8 cellular contexts compared by ENCODE assay signal in genomic region chr22:16146916-16147315, GRCh38.
DNase-seq lines count a peak whose midpoint lies in the region; ATAC-seq, FAIRE-seq and TF ChIP-seq lines count a peak whose summit lies in the region.
"Not testable (repeated sequence)": the region's sequence is repeated elsewhere in the genome, so short reads cannot be mapped to it uniquely, and the experiment has no call there.

No MANE protein-coding gene starts in this region.

- not testable (repeated sequence) for TF ChIP-seq CTCF in Calu3 (IDR thresholded peaks at IDR 0.05; ENCODE audit: unreplicated experiment); PC-3 (conservative IDR thresholded peaks at IDR 0.05; ENCODE audit: low read depth, low read length); colonic mucosa (IDR thresholded peaks at IDR 0.05)
- TF ChIP-seq CTCF in VCaP (conservative IDR thresholded peaks at IDR 0.05) (peak; percentile 54), HepG2 (CRISPR knock-in tag; IDR thresholded peaks at IDR 0.05) (peak; percentile 57), testis (IDR thresholded peaks at IDR 0.05) (peak in 1 of 3 experiments; percentile 17)

- in situ Hi-C loops in HepG2 (cut with HindIII; ENCODE audit: extremely low pct_ligation_motif_present, low pct_unique_long_range_greater_than_20kb) = not testable (repeated sequence)

- not testable (repeated sequence) for H3K4me3 Mint-ChIP-seq in Calu3 (ENCODE audit: low read depth, unreplicated experiment)

- not testable (repeated sequence) for H4K20me1 ChIP-seq in PC-3 (ENCODE audit: low read length); HepG2 (ENCODE audit: insufficient read depth, low read length)

- WGBS in HepG2 (ENCODE audit: low lambda C conversion rate) = 5% methylated on average over 2 of the region's 2 CpGs
- 30 to 43% methylated on average over 2 of the region's 2 CpGs for WGBS in testis, 2 donors

- TF ChIP-seq POLR2A in HepG2 (IDR thresholded peaks at IDR 0.05; ENCODE audit: insufficient read depth in 1 of 2, low read depth in 2 of 2, low read length in 2 of 2); testis (IDR thresholded peaks at IDR 0.05): not testable (repeated sequence)

- not testable (repeated sequence) for H3K9me2 ChIP-seq in PC-3 (replicated peaks; ENCODE audit: low read length)

- H3K27ac Mint-ChIP-seq in Calu3 (ENCODE audit: unreplicated experiment) = not testable (repeated sequence)

- H2AFZ ChIP-seq in PC-3 (ENCODE audit: low read length); HepG2 (ENCODE audit: low read length): not testable (repeated sequence)

- not testable (repeated sequence) for H3K9me3 Mint-ChIP-seq in Calu3 (ENCODE audit: low read depth, unreplicated experiment)

- not testable (repeated sequence) for H3K4me3 ChIP-seq in PC-3 (ENCODE audit: low read length); colonic mucosa; HepG2 (replicated peaks in 1 of 3; ENCODE audit: insufficient read depth in 1 of 3, low read depth in 2 of 3, low read length in 3 of 3); testis

- DNase-seq in Calu3 (peak; percentile 2), HT1080 (ENCODE audit: low read depth) (peak; percentile 15), NCI-H1417 (lab: John Stamatoyannopoulos, UW) (peak in 2 of 3 experiments; percentile 1 to 25), PC-3 (peak; percentile 5), colonic mucosa (peak; percentile 20), testis (peak; percentile 50)
- not testable (repeated sequence) for DNase-seq in HepG2 (ENCODE audit: low spot score)

- not testable (repeated sequence) for H3K36me3 Mint-ChIP-seq in Calu3 (ENCODE audit: insufficient read depth, unreplicated experiment)

- FAIRE-seq in HepG2 (lab: Jason Lieb, UNC) = not testable (repeated sequence)

- not testable (repeated sequence) for TF ChIP-seq RAD21 in HepG2 (CRISPR knock-in tag; IDR thresholded peaks at IDR 0.05)

- ATAC-seq in PC-3, HepG2: not testable (repeated sequence)

- not testable (repeated sequence) for H3K9ac ChIP-seq in PC-3 (ENCODE audit: low read length); colonic mucosa (ENCODE audit: low read depth in 2 of 2, low read length in 2 of 2); HepG2 (ENCODE audit: insufficient read depth, low read depth, low read length)

- CTCF ChIA-PET in Calu3 (lab: Charles Lee); PC-3 (lab: Charles Lee); HepG2 (lab: Yijun Ruan, JAX; ENCODE audit: low intra/inter-chr PET ratio, low total read pairs): not testable (repeated sequence)

- POLR2A ChIA-PET in PC-3 (lab: Charles Lee; ENCODE audit: unreplicated experiment); HepG2 (lab: Yijun Ruan, JAX): not testable (repeated sequence)

- not testable (repeated sequence) for H3K4me1 Mint-ChIP-seq in Calu3 (ENCODE audit: low read depth, unreplicated experiment)

- not testable (repeated sequence) for H3K27me3 Mint-ChIP-seq in Calu3 (ENCODE audit: unreplicated experiment)

- H3K36me3 ChIP-seq in PC-3 (ENCODE audit: low read depth, low read length); colonic mucosa; HepG2 (replicated peaks in 1 of 2; ENCODE audit: control insufficient read depth in 1 of 2, insufficient read depth in 2 of 2, low read length in 2 of 2); testis (ENCODE audit: low read depth, missing control alignments): not testable (repeated sequence)

- TF ChIP-seq EP300 in HepG2 (IDR thresholded peaks at IDR 0.05; ENCODE audit: low read depth in 2 of 2, low read length in 2 of 2); HepG2 (CRISPR knock-in tag; IDR thresholded peaks at IDR 0.05; ENCODE audit: borderline replicate concordance): not testable (repeated sequence)

- H3K9me3 ChIP-seq in PC-3 (ENCODE audit: low read length); colonic mucosa; HepG2 (ENCODE audit: low read length); testis: not testable (repeated sequence)

- H3F3A ChIP-seq in PC-3 (ENCODE audit: low read length, unreplicated experiment) = not testable (repeated sequence)

- not testable (repeated sequence) for H3K27ac ChIP-seq in PC-3 (ENCODE audit: low read length); VCaP; colonic mucosa; HepG2 (ENCODE audit: extremely low read length, insufficient read depth, low read length); testis

- not testable (repeated sequence) for H3K79me2 ChIP-seq in PC-3 (ENCODE audit: low read length); HepG2 (ENCODE audit: insufficient read depth, low read length)

- intact Hi-C loops in Calu3 (cut with micrococcal nuclease; ENCODE audit: unreplicated experiment); PC-3 (cut with micrococcal nuclease); colonic mucosa (cut with DNase I); HepG2 (cut with micrococcal nuclease; ENCODE audit: unreplicated experiment); testis (cut with DNase I; ENCODE audit: low total_unique reads): not testable (repeated sequence)

- not testable (repeated sequence) for H3K4me1 ChIP-seq in PC-3 (ENCODE audit: insufficient read depth, low read length); colonic mucosa; HepG2 (ENCODE audit: insufficient read depth, low read length); testis

- BruUV-seq in Calu3 (replicated peaks; lab: Mats Ljungman, UMichigan); PC-3 (replicated peaks; lab: Mats Ljungman, UMichigan); HepG2 (replicated peaks; lab: Mats Ljungman, UMichigan): not testable (repeated sequence)

- not testable (repeated sequence) for H3K27me3 ChIP-seq in PC-3 (ENCODE audit: low read length); colonic mucosa; HepG2 (ENCODE audit: control insufficient read depth in 1 of 2, insufficient read depth in 2 of 2, low read length in 2 of 2); testis

- not testable (repeated sequence) for H3K4me2 ChIP-seq in PC-3 (ENCODE audit: low read length); HepG2 (ENCODE audit: low read depth, low read length)

TF ChIP-seq in HepG2, 621 proteins besides CTCF, POLR2A, EP300 and RAD21:
- TF ChIP-seq SMC3 (IDR thresholded peaks at IDR 0.05; ENCODE audit: low read length) (0 out of 2 replicates have a peak, but pooled peaks have one; percentile 11), STAG1 (CRISPR knock-in tag; IDR thresholded peaks at IDR 0.05) (peak; percentile 56)
